21 cellular contexts compared by ENCODE assay signal in the genomic region with DNA sequence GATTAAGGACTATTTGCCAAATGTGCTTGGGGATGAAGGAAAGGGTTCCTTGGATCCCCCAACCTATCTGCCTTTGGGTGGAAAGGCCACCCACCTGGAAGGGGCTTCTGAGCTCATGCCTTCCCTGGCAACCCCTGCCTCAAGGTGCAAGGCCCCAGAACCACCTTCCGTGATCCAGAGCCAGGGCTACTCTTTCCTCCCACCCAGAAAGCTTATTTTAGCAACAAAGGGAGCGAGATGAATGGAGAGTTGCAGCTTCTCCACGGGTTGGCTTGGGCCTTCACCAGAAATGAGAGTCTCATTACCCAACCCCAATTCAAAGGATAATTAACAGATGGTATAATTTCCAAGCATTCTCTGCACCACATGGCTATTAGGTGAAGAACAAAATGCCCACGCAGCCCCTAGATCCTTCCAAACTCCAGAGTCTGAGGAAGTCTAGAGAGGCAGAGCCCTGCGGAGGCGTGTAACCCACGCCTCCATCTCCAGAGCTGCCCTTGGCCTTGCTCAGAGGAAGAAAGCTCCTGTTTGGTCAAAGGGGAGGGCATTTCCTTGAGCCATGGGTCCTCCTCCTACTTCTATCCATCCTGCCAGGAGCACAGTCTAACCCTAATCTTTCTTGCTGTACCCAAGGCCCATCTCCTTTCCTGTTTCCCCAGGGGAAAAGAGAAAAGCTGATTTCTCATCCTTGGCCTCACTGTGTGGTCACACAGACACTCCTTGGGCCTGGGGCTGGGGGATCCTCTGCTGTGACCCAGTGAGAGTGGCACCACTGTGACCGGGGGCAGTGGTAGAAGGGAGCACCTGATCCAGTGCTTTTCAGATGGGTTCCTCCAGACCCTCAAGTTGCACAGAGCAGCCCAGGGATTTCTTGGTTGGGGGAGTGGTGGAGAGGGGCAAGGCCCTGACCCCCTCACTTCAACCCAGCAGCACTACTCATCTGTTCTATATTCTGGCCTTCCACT. TPM values are rescaled to one million over a fixed set of nuclear protein-coding genes. Genes with fewer than 3 reads are reported as not detected.
DNase-seq lines count a peak whose midpoint lies in the region; ATAC-seq, FAIRE-seq and TF ChIP-seq lines count a peak whose summit lies in the region.
"Had no signal": no experiment of that assay in that cellular context is flagged by ENCODE, and none has a peak within 500 bp of the region (broad histone marks: within the 10 kb centered on the region; RNA-seq: fewer than 3 reads in every experiment).

No MANE protein-coding gene starts in this region.

- H3K79me2 ChIP-seq in K562 (ENCODE audit: control insufficient read depth, insufficient read depth, low read length), result peaks cover 8% of the 10 kb centered on the region; the same call in 2 of the 3 replicates

- no peak for TF ChIP-seq EP300 in K562 (IDR thresholded peaks at IDR 0.05; ENCODE audit: low read length)

- intact Hi-C loops in K562 (cut with micrococcal nuclease), result no loop called here
- intact Hi-C loops in prostate gland (cut with DNase I), result no loop called here

- TF ChIP-seq CTCF in K562 (IDR thresholded peaks at IDR 0.05 in 2 of 3, conservative IDR thresholded peaks at IDR 0.05 in 1 of 3; ENCODE audit: insufficient read depth in 2 of 3, low read depth in 1 of 3, low read length in 3 of 3) (no peak), nephron (IDR thresholded peaks at IDR 0.05; ENCODE audit: unreplicated experiment in 3 of 3) (no peak), prostate gland (IDR thresholded peaks at IDR 0.05) (no peak)

- H3K36me3 ChIP-seq in BLaER1 treated with 17β-estradiol and CSF1 and Interleukin-3, amounts not matched to agents 10 nM and 100 nM, result no peaks in the 10 kb centered on the region
- H3K36me3 ChIP-seq in K562 (ENCODE audit: control insufficient read depth, insufficient read depth, low read length), result peaks cover 4% of the 10 kb centered on the region; the same call in 1 of the 3 replicates
- no peaks in the 10 kb centered on the region for H3K36me3 ChIP-seq in prostate gland

- ATAC-seq in K562, result no peak
- no peak for ATAC-seq in GM18517 (IDR thresholded peaks at IDR 0.05; ENCODE audit: unreplicated experiment)
- ATAC-seq: CD8-positive, alpha-beta T cell had no signal

- H3K9ac ChIP-seq in BLaER1 treated with 17β-estradiol and CSF1 and Interleukin-3, amounts not matched to agents 10 nM and 100 nM, result 0 out of 22 replicates have a peak overlapping the region, but pooled peaks of 1 of the 11 experiments have one; percentile 1
- no peak overlapping the region; a peak in 1 of 4 replicates for H3K9ac ChIP-seq in K562 (ENCODE audit: insufficient read depth in 1 of 2, low read depth in 2 of 2, low read length in 2 of 2)
- H3K9ac ChIP-seq: GM23248 had no signal

- no peak for FAIRE-seq in K562 (lab: Jason Lieb, UNC)
- FAIRE-seq: GM19239 had no signal

- no peak for TF ChIP-seq RAD21 in K562 (CRISPR knock-in tag; conservative IDR thresholded peaks at IDR 0.05 in 1 of 2, IDR thresholded peaks at IDR 0.05 in 1 of 2)

- CTCF ChIA-PET in K562 (lab: Yijun Ruan, JAX; ENCODE audit: low intra/inter-chr PET ratio), result no interaction called here

- no peak overlapping the region for H3K27ac Mint-ChIP-seq in nephron
- H3K27ac Mint-ChIP-seq: CD8-positive, alpha-beta T cell had no signal

- TF ChIP-seq POLR2A in K562 (conservative IDR thresholded peaks at IDR 0.05) (no peak), prostate gland (IDR thresholded peaks at IDR 0.05) (no peak)

- H3K4me3 Mint-ChIP-seq in nephron, result peak overlapping the region in 2 of 3 experiments; percentile 41 to 58
- H3K4me3 Mint-ChIP-seq: CD8-positive, alpha-beta T cell had no signal

- H3K9me3 Mint-ChIP-seq in nephron, result no peaks in the 10 kb centered on the region
- H3K9me3 Mint-ChIP-seq: CD8-positive, alpha-beta T cell had no signal

- peaks cover 31% of the 10 kb centered on the region for H3K27me3 Mint-ChIP-seq in nephron (ENCODE audit: low read depth)

- 68% methylated on average over 8 of the region's 8 CpGs for WGBS in K562 (ENCODE audit: insufficient coverage, low coverage, missing lambda C conversion rate)
- WGBS in prostate gland, result 89% methylated on average over 8 of the region's 8 CpGs

- DNase-seq in Ammon's horn (ENCODE audit: low spot score) (peak; percentile 5), K562 (ENCODE audit: extremely low read depth in 1 of 4, low spot score in 3 of 4) (no peak), HuH-7.5 (ENCODE audit: low spot score) (no peak), prostate gland (ENCODE audit: low spot score) (no peak)
- DNase-seq: AML-193; CD8-positive, alpha-beta T cell; GM23248; KG1; NCI-H1436; NCI-H2029; NCI-H2171; NCI-H446; NK-92 treated with Interleukin-12 subunit alpha and Interleukin-12 subunit beta, amount 100 ng/mL, for 24 hours; OCI-M1; SIG-M5 had no signal

- peaks cover 0 to 9% (median 0%) of the 10 kb centered on the region in 11 experiments; a peak in 5 of 22 replicates for H4K20me1 ChIP-seq in BLaER1 treated with 17β-estradiol and CSF1 and Interleukin-3, amounts not matched to agents 10 nM and 100 nM
- H4K20me1 ChIP-seq in K562 (replicated peaks; ENCODE audit: control insufficient read depth, insufficient read depth, low read length), result no peaks in the 10 kb centered on the region

- no peak overlapping the region for H2AFZ ChIP-seq in K562 (ENCODE audit: low read depth, low read length)
- H2AFZ ChIP-seq: GM23248 had no signal

- POLR2A ChIA-PET in K562 (lab: Yijun Ruan, JAX), result interaction anchor here (0.8 to 3.6 kb wide), 4 partner anchors 7 to 151 kb away, joined by 4 to 24 read pairs (median 14); no protein-coding TSS in a partner anchor

- H3K4me1 Mint-ChIP-seq in nephron, result peaks cover 25% of the 10 kb centered on the region

- H3K4me2 ChIP-seq in BLaER1 treated with 17β-estradiol and CSF1 and Interleukin-3, amounts not matched to agents 10 nM and 100 nM, result peak overlapping the region in 9 of 11 experiments; percentile 7 to 99 (median 71); a peak in 16 of 22 replicates
- H3K4me2 ChIP-seq in K562 (ENCODE audit: insufficient read depth, low read length), result no peak overlapping the region

- BruUV-seq in K562 (replicated peaks; lab: Mats Ljungman, UMichigan), result no TSS peak

- H3K4me3 ChIP-seq in BLaER1 treated with 17β-estradiol and CSF1 and Interleukin-3, amounts not matched to agents 10 nM and 100 nM, result no peak overlapping the region
- no peak overlapping the region for H3K4me3 ChIP-seq in K562
- H3K4me3 ChIP-seq in prostate gland, result no peak overlapping the region
- H3K4me3 ChIP-seq: GM23248 had no signal

- peaks cover 13 to 46% (median 39%) of the 10 kb centered on the region in 10 experiments; a peak in 18 of 20 replicates for H3K4me1 ChIP-seq in BLaER1 treated with 17β-estradiol and CSF1 and Interleukin-3, amounts not matched to agents 10 nM and 100 nM
- peaks cover 10 to 40% of the 10 kb centered on the region in 2 experiments; a peak in 4 of 5 replicates for H3K4me1 ChIP-seq in K562 (replicated peaks in 1 of 2; ENCODE audit: control insufficient read depth in 2 of 2, insufficient read depth in 2 of 2, low read length in 2 of 2)
- no peaks in the 10 kb centered on the region for H3K4me1 ChIP-seq in prostate gland (replicated peaks)

- H3K27me3 ChIP-seq in BLaER1 treated with 17β-estradiol and CSF1 and Interleukin-3, amounts not matched to agents 10 nM and 100 nM, result peaks cover 0 to 17% (median 7%) of the 10 kb centered on the region in 11 experiments; a peak in 8 of 22 replicates
- H3K27me3 ChIP-seq in K562 (ENCODE audit: control insufficient read depth in 2 of 2, insufficient read depth in 2 of 2, low read length in 2 of 2), result no peaks in the 10 kb centered on the region
- H3K27me3 ChIP-seq in prostate gland (replicated peaks; ENCODE audit: insufficient read depth), result no peaks in the 10 kb centered on the region

- peaks cover 13% of the 10 kb centered on the region for H3K36me3 Mint-ChIP-seq in nephron (ENCODE audit: low read depth)
- H3K36me3 Mint-ChIP-seq: CD8-positive, alpha-beta T cell had no signal

- H3K9me1 ChIP-seq in K562 (ENCODE audit: control insufficient read depth, insufficient read depth, low read length), result no peaks in the 10 kb centered on the region

- in situ Hi-C loops in K562 (cut with MboI), result no loop called here

- H3K9me3 ChIP-seq in BLaER1 treated with 17β-estradiol and CSF1 and Interleukin-3, amounts not matched to agents 10 nM and 100 nM (replicated peaks in 1 of 11), result no peaks in the 10 kb centered on the region; a peak in 1 of 22 replicates
- H3K9me3 ChIP-seq in K562 (replicated peaks; ENCODE audit: control insufficient read depth, insufficient read depth, low read depth, low read length) (no peaks in the 10 kb centered on the region), prostate gland (no peaks in the 10 kb centered on the region)

- no peak overlapping the region for H3K27ac ChIP-seq in BLaER1 treated with 17β-estradiol and CSF1 and Interleukin-3, amounts not matched to agents 10 nM and 100 nM
- no peak overlapping the region for H3K27ac ChIP-seq in K562 (ENCODE audit: extremely low read depth, low read depth, low read length)
- no peak overlapping the region for H3K27ac ChIP-seq in prostate gland
- H3K27ac ChIP-seq: GM23248 had no signal

RNA-seq across cellular contexts. Expression of a gene that starts 1.7 kb away (rescaled TPM):
- 44.8 and 129 TPM in 2 replicates for total RNA-seq in K562 (2011; cell fraction: chromatin; rRNA removed; ENCODE audit: low replicate concordance)
- total RNA-seq in K562 (2011; cell fraction: nucleolus; rRNA removed), result 69.9 and 80.7 TPM in 2 replicates
- 57.7 and 69.2 TPM in 2 replicates for total RNA-seq in K562 (2011; cell fraction: nucleoplasm; rRNA removed)
- total RNA-seq in K562 (2014; rRNA removed) (4.1 and 5.9 TPM in 2 replicates), K562 (2014; rRNA removed; fragmentation: Illumina TruSeq; extraction: Trizol) (2.7 and 3.0 TPM in 2 replicates), K562 (2015; rRNA removed; fragmentation: Illumina TruSeq; extraction: Trizol) (4.2 and 5.0 TPM in 2 replicates), K562 (2021) (19.1 and 21.9 TPM in 2 replicates), prostate gland (100 to 1,000 TPM in 1 of 2 donors, 10 to 100 TPM in 1; 18.8 to 118 TPM)
- polyA plus RNA-seq in K562 (2011; rRNA removed) (7.2 and 8.2 TPM in 2 replicates), K562 (2014; fragmentation: Illumina TruSeq; extraction: Trizol) (14.1 and 15.3 TPM in 2 replicates), K562 (2014; fragmentation: Nextera tagmentation; extraction: Ambion mirVana) (under 1 TPM; 0.31 to 0.86 TPM), K562 (2014; rRNA removed) (9.0 and 10.2 TPM in 2 replicates)
- polyA plus RNA-seq in K562 (2011; cell fraction: cytosol; rRNA removed), result 8.3 and 12.6 TPM in 2 replicates
- 38.5 and 63.5 TPM in 2 replicates for polyA plus RNA-seq in K562 (2011; cell fraction: nucleus; rRNA removed)
- 15.6 and 17.8 TPM in 2 replicates for polyA plus RNA-seq in K562 (2012)
- polyA minus RNA-seq in K562 (2011; rRNA and poly(A)+ RNA removed), result 14.3 and 24.2 TPM in 2 replicates
- 23.8 and 25.3 TPM in 2 replicates for polyA minus RNA-seq in K562 (2011; cell fraction: cytosol; rRNA and poly(A)+ RNA removed)
- polyA minus RNA-seq in K562 (2011; cell fraction: nucleus; rRNA and poly(A)+ RNA removed), result 31.9 and 33.1 TPM in 2 replicates

RNA-seq across cellular contexts. Expression of a gene that starts 34.0 kb away (rescaled TPM):
- 340 and 395 TPM in 2 replicates for total RNA-seq in K562 (2011; cell fraction: chromatin; rRNA removed; ENCODE audit: low replicate concordance)
- 195 and 209 TPM in 2 replicates for total RNA-seq in K562 (2011; cell fraction: nucleolus; rRNA removed)
- 265 and 293 TPM in 2 replicates for total RNA-seq in K562 (2011; cell fraction: nucleoplasm; rRNA removed)
- total RNA-seq in K562 (2014; rRNA removed), result 254 and 257 TPM in 2 replicates
- 273 and 284 TPM in 2 replicates for total RNA-seq in K562 (2014; rRNA removed; fragmentation: Illumina TruSeq; extraction: Trizol)
- 211 and 221 TPM in 2 replicates for total RNA-seq in K562 (2015; rRNA removed; fragmentation: Illumina TruSeq; extraction: Trizol)
- 232 and 246 TPM in 2 replicates for total RNA-seq in K562 (2021)
- 221 and 230 TPM in 2 replicates for polyA plus RNA-seq in K562 (2011; rRNA removed)
- polyA plus RNA-seq in K562 (2011; cell fraction: cytosol; rRNA removed), result 149 and 217 TPM in 2 replicates
- 232 and 336 TPM in 2 replicates for polyA plus RNA-seq in K562 (2011; cell fraction: nucleus; rRNA removed)
- 195 and 518 TPM in 2 replicates for polyA plus RNA-seq in K562 (2012)
- 293 and 317 TPM in 2 replicates for polyA plus RNA-seq in K562 (2014; fragmentation: Illumina TruSeq; extraction: Trizol)
- 100 to 1,000 TPM; 336 to 623 TPM for polyA plus RNA-seq in K562 (2014; fragmentation: Nextera tagmentation; extraction: Ambion mirVana)
- 235 and 240 TPM in 2 replicates for polyA plus RNA-seq in K562 (2014; rRNA removed)
- polyA minus RNA-seq in K562 (2011; rRNA and poly(A)+ RNA removed), result 227 and 242 TPM in 2 replicates
- 87.5 and 101 TPM in 2 replicates for polyA minus RNA-seq in K562 (2011; cell fraction: cytosol; rRNA and poly(A)+ RNA removed)
- 92.1 and 168 TPM in 2 replicates for polyA minus RNA-seq in K562 (2011; cell fraction: nucleus; rRNA and poly(A)+ RNA removed)
- total RNA-seq in prostate gland, result 100 to 1,000 TPM; 123 to 132 TPM

RNA-seq across cellular contexts. Expression of a gene that starts 35.3 kb away (rescaled TPM):
- 69.7 and 109 TPM in 2 replicates for total RNA-seq in K562 (2011; cell fraction: chromatin; rRNA removed; ENCODE audit: low replicate concordance)
- 85.4 and 86.3 TPM in 2 replicates for total RNA-seq in K562 (2011; cell fraction: nucleolus; rRNA removed)
- total RNA-seq in K562 (2011; cell fraction: nucleoplasm; rRNA removed), result 66.2 and 83.3 TPM in 2 replicates
- total RNA-seq in K562 (2014; rRNA removed) (52.2 and 64.0 TPM in 2 replicates), K562 (2014; rRNA removed; fragmentation: Illumina TruSeq; extraction: Trizol) (27.9 and 28.7 TPM in 2 replicates), K562 (2015; rRNA removed; fragmentation: Illumina TruSeq; extraction: Trizol) (34.7 and 37.0 TPM in 2 replicates), K562 (2021) (51.8 and 55.4 TPM in 2 replicates), prostate gland (10 to 100 TPM in 1 of 2 donors, 1 to 10 TPM in 1; 9.1 to 40.0 TPM)
- polyA plus RNA-seq in K562 (2011; rRNA removed) (39.3 and 59.5 TPM in 2 replicates), K562 (2014; fragmentation: Illumina TruSeq; extraction: Trizol) (41.8 and 49.7 TPM in 2 replicates), K562 (2014; fragmentation: Nextera tagmentation; extraction: Ambion mirVana) (1 to 10 TPM; 6.5 to 7.9 TPM), K562 (2014; rRNA removed) (56.1 and 65.2 TPM in 2 replicates)
- 40.2 and 44.2 TPM in 2 replicates for polyA plus RNA-seq in K562 (2011; cell fraction: cytosol; rRNA removed)
- polyA plus RNA-seq in K562 (2011; cell fraction: nucleus; rRNA removed), result 225 and 272 TPM in 2 replicates
- 43.7 and 45.1 TPM in 2 replicates for polyA plus RNA-seq in K562 (2012)
- polyA minus RNA-seq in K562 (2011; rRNA and poly(A)+ RNA removed), result 16.7 and 17.2 TPM in 2 replicates
- 15.9 and 17.8 TPM in 2 replicates for polyA minus RNA-seq in K562 (2011; cell fraction: cytosol; rRNA and poly(A)+ RNA removed)
- 23.6 and 43.5 TPM in 2 replicates for polyA minus RNA-seq in K562 (2011; cell fraction: nucleus; rRNA and poly(A)+ RNA removed)
- total RNA-seq: CD8-positive, alpha-beta T cell had no signal

RNA-seq across cellular contexts. Expression of a gene that starts 59.1 kb away (rescaled TPM):
- 1.2 and 1.7 TPM in 2 replicates for total RNA-seq in K562 (2011; cell fraction: chromatin; rRNA removed; ENCODE audit: low replicate concordance)
- 1.2 TPM in 2 replicates for total RNA-seq in K562 (2011; cell fraction: nucleolus; rRNA removed)
- 1.5 TPM in 1 of 2 replicates, not detected in the other for total RNA-seq in K562 (2011; cell fraction: nucleoplasm; rRNA removed)
- total RNA-seq in K562 (2014; rRNA removed) (0.49 and 0.50 TPM in 2 replicates), K562 (2014; rRNA removed; fragmentation: Illumina TruSeq; extraction: Trizol) (0.33 and 0.57 TPM in 2 replicates), K562 (2015; rRNA removed; fragmentation: Illumina TruSeq; extraction: Trizol) (0.15 and 0.22 TPM in 2 replicates), K562 (2021) (0.34 and 0.66 TPM in 2 replicates), prostate gland (not detected)
- polyA plus RNA-seq in K562 (2011; rRNA removed) (0.60 and 1.9 TPM in 2 replicates), K562 (2014; fragmentation: Illumina TruSeq; extraction: Trizol) (0.22 and 0.36 TPM in 2 replicates), K562 (2014; fragmentation: Nextera tagmentation; extraction: Ambion mirVana) (under 1 TPM; 0.20 TPM), K562 (2014; rRNA removed) (0.08 and 0.45 TPM in 2 replicates)
- polyA plus RNA-seq in K562 (2011; cell fraction: cytosol; rRNA removed), result 0.52 and 2.6 TPM in 2 replicates
- polyA plus RNA-seq in K562 (2011; cell fraction: nucleus; rRNA removed), result 0.73 and 4.1 TPM in 2 replicates
- 0.08 and 0.36 TPM in 2 replicates for polyA plus RNA-seq in K562 (2012)
- polyA minus RNA-seq in K562 (2011; rRNA and poly(A)+ RNA removed), result 0.42 and 0.74 TPM in 2 replicates
- polyA minus RNA-seq in K562 (2011; cell fraction: cytosol; rRNA and poly(A)+ RNA removed), result 0.57 TPM in 1 of 2 replicates, not detected in the other
- 0.56 and 0.67 TPM in 2 replicates for polyA minus RNA-seq in K562 (2011; cell fraction: nucleus; rRNA and poly(A)+ RNA removed)
- total RNA-seq: CD8-positive, alpha-beta T cell; Daoy; GM23248; RPMI7951 had no signal
- polyA plus RNA-seq: GM23248 had no signal
